In the genomic region with DNA sequence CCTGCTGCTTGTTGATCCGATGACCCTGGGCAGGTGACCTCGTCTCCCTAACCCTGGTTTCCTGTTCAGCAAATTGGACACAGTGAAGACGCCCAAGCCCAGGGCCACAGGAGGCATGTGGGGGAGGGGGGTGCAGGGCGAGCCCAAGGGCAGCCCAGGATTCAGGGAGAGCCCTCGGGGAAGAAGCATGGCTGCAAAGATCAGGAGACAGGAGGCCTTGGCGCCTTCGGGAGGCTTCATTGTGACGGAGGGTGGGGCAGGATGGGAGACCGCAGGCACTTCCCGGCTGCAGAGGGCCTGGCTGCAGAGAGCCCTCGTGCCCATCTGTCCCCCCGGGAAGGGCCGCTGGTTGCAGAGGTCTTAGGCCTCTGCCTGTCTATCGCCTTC, we compare ENCODE assay signal across 15 cellular contexts. TPM values are rescaled to one million over a fixed set of nuclear protein-coding genes. Genes with fewer than 3 reads are reported as not detected.
A peak's percentile ranks its signal among the peaks of the same experiment; 100 is the strongest.
DNase-seq lines count a peak whose midpoint lies in the region; ATAC-seq and TF ChIP-seq lines count a peak whose summit lies in the region.
"Had no signal": no experiment of that assay in that cellular context is flagged by ENCODE, and none has a peak within 500 bp of the region (broad histone marks: within the 10 kb centered on the region; RNA-seq: fewer than 3 reads in every experiment).

No MANE protein-coding gene starts in this region.

- DNase-seq in colonic mucosa: peak; percentile 49
- DNase-seq in MG63: no peak
- no peak for DNase-seq in stimulated activated CD4-positive, alpha-beta T cell treated with anti-CD3 and anti-CD28 coated beads, Interleukin-15, amount 100 ng/mL, for 24 hours
- DNase-seq in naive thymus-derived CD4-positive, alpha-beta T cell: no peak
- DNase-seq: activated CD4-positive, alpha-beta T cell treated with anti-CD3 and anti-CD28 coated beads for 4 hours; T-helper 9 cell had no signal

- CTCF ChIA-PET in HEK293 (lab: Yijun Ruan, JAX): interaction anchor here (0.7 to 4.6 kb wide), 2 partner anchors 10 to 312 kb away, joined by 4 to 21 read pairs; no protein-coding TSS in a partner anchor
- CTCF ChIA-PET in naive thymus-derived CD4-positive, alpha-beta T cell (lab: Charles Lee): no interaction called here

- TF ChIP-seq CTCF in HEK293 (tag by site-specific recombination; IDR thresholded peaks at IDR 0.05) (no peak), colonic mucosa (IDR thresholded peaks at IDR 0.05) (no peak)

- peaks cover 2 to 36% (median 13%) of the 10 kb centered on the region in 5 donors for H3K27me3 Mint-ChIP-seq in naive thymus-derived CD4-positive, alpha-beta T cell

- no peaks in the 10 kb centered on the region for H3K36me3 Mint-ChIP-seq in naive thymus-derived CD4-positive, alpha-beta T cell
- H3K36me3 Mint-ChIP-seq: activated naive CD8-positive, alpha-beta T cell; stimulated activated effector memory CD8-positive, alpha-beta T cell treated with anti-CD3 and anti-CD28 coated beads, Interleukin-12 subunit alpha, Interleukin-12 subunit beta, amount 100 ng/mL, for 72 hours had no signal

- peaks cover 0 to 19% (median 1%) of the 10 kb centered on the region in 7 donors for H3K4me1 Mint-ChIP-seq in naive thymus-derived CD4-positive, alpha-beta T cell
- H3K4me1 Mint-ChIP-seq: B cell had no signal

- H3K4me3 ChIP-seq in HEK293 (ENCODE audit: low read depth, low read length) (no peak overlapping the region), colonic mucosa (no peak overlapping the region), mucosa of stomach (ENCODE audit: low read length) (no peak overlapping the region), MG63 (no peak overlapping the region)
- no peak overlapping the region for H3K4me3 ChIP-seq in naive thymus-derived CD4-positive, alpha-beta T cell (ENCODE audit: low read length)
- H3K4me3 ChIP-seq: cardiac muscle cell had no signal

- no peak overlapping the region for H3K4me3 Mint-ChIP-seq in naive thymus-derived CD4-positive, alpha-beta T cell
- H3K4me3 Mint-ChIP-seq: activated naive CD8-positive, alpha-beta T cell; B cell; nephron progenitor cell; stimulated activated effector memory CD8-positive, alpha-beta T cell treated with anti-CD3 and anti-CD28 coated beads, Interleukin-12 subunit alpha, Interleukin-12 subunit beta, amount 100 ng/mL, for 72 hours had no signal

- H3K27ac Mint-ChIP-seq in naive thymus-derived CD4-positive, alpha-beta T cell: no peak overlapping the region
- H3K27ac Mint-ChIP-seq: activated naive CD8-positive, alpha-beta T cell; B cell; nephron progenitor cell; stimulated activated effector memory CD8-positive, alpha-beta T cell treated with anti-CD3 and anti-CD28 coated beads, Interleukin-12 subunit alpha, Interleukin-12 subunit beta, amount 100 ng/mL, for 72 hours had no signal

- intact Hi-C loops in colonic mucosa (cut with DNase I): no loop called here
- intact Hi-C loops in naive thymus-derived CD4-positive, alpha-beta T cell (cut with micrococcal nuclease): no loop called here

- no peaks in the 10 kb centered on the region for H3K9me3 Mint-ChIP-seq in naive thymus-derived CD4-positive, alpha-beta T cell
- H3K9me3 Mint-ChIP-seq: nephron progenitor cell; stimulated activated effector memory CD8-positive, alpha-beta T cell treated with anti-CD3 and anti-CD28 coated beads, Interleukin-12 subunit alpha, Interleukin-12 subunit beta, amount 100 ng/mL, for 72 hours had no signal

- H3K9me3 ChIP-seq in HEK293 (ENCODE audit: control insufficient read depth, insufficient read depth, low read depth, low read length) (no peaks in the 10 kb centered on the region), colonic mucosa (no peaks in the 10 kb centered on the region), mucosa of stomach (ENCODE audit: control insufficient read depth, low read length) (no peaks in the 10 kb centered on the region), MG63 (no peaks in the 10 kb centered on the region)
- no peaks in the 10 kb centered on the region for H3K9me3 ChIP-seq in naive thymus-derived CD4-positive, alpha-beta T cell (ENCODE audit: control insufficient read depth in 2 of 3, low read length in 3 of 3)

- POLR2A ChIA-PET in HEK293 (lab: Yijun Ruan, JAX): no interaction called here
- POLR2A ChIA-PET in naive thymus-derived CD4-positive, alpha-beta T cell (lab: Charles Lee): no interaction called here

- ATAC-seq in activated CD4-positive, CD25-positive, alpha-beta regulatory T cell treated with anti-CD3 and anti-CD28 coated beads, Interleukin-2, amount 50 U/mL, for 24 hours: no peak
- ATAC-seq in naive thymus-derived CD4-positive, alpha-beta T cell: no peak

- H3K4me1 ChIP-seq in HEK293 (ENCODE audit: control insufficient read depth, insufficient read depth, low read length) (peaks cover 7% of the 10 kb centered on the region), colonic mucosa (peaks cover 28% of the 10 kb centered on the region), mucosa of stomach (ENCODE audit: control insufficient read depth, insufficient read depth, low read length) (peaks cover 49% of the 10 kb centered on the region)
- no peaks in the 10 kb centered on the region for H3K4me1 ChIP-seq in naive thymus-derived CD4-positive, alpha-beta T cell (ENCODE audit: control insufficient read depth in 2 of 2, insufficient read depth in 2 of 2, low read length in 2 of 2)

- H3K36me3 ChIP-seq in HEK293 (ENCODE audit: control insufficient read depth in 2 of 2, insufficient read depth in 1 of 2, low read length in 2 of 2) (peaks cover 0 to 5% of the 10 kb centered on the region in 2 experiments; a peak in 1 of 3 replicates), colonic mucosa (no peaks in the 10 kb centered on the region), mucosa of stomach (ENCODE audit: control insufficient read depth, insufficient read depth, low read length) (no peaks in the 10 kb centered on the region), MG63 (peaks cover 85% of the 10 kb centered on the region)
- H3K36me3 ChIP-seq in naive thymus-derived CD4-positive, alpha-beta T cell (ENCODE audit: control insufficient read depth in 2 of 3, insufficient read depth in 3 of 3, low read length in 3 of 3): no peaks in the 10 kb centered on the region
- H3K36me3 ChIP-seq: cardiac muscle cell had no signal

- H3K9ac ChIP-seq in colonic mucosa (ENCODE audit: low read depth in 2 of 2, low read length in 2 of 2): peak overlapping the region; percentile 15 to 22
- H3K9ac ChIP-seq in mucosa of stomach (ENCODE audit: low read length): peak overlapping the region; percentile 9

- no peak overlapping the region for H3K27ac ChIP-seq in HEK293 (ENCODE audit: extremely low read depth, low read depth, low read length)
- peak overlapping the region; percentile 43 for H3K27ac ChIP-seq in colonic mucosa
- H3K27ac ChIP-seq in temporal lobe (ENCODE audit: low read depth, low read length): peak overlapping the region; percentile 27
- no peak overlapping the region for H3K27ac ChIP-seq in naive thymus-derived CD4-positive, alpha-beta T cell (ENCODE audit: low read depth, low read length)

- no peaks in the 10 kb centered on the region for H3K27me3 ChIP-seq in colonic mucosa
- H3K27me3 ChIP-seq in mucosa of stomach (ENCODE audit: control insufficient read depth, insufficient read depth, low read length): no peaks in the 10 kb centered on the region
- no peaks in the 10 kb centered on the region for H3K27me3 ChIP-seq in MG63
- H3K27me3 ChIP-seq in naive thymus-derived CD4-positive, alpha-beta T cell (ENCODE audit: control insufficient read depth in 2 of 2, insufficient read depth in 2 of 2, low read length in 2 of 2): no peaks in the 10 kb centered on the region
- H3K27me3 ChIP-seq: cardiac muscle cell had no signal

TF ChIP-seq in HEK293, 187 proteins besides CTCF, POLR2A, EP300 and RAD21:
- TF ChIP-seq BCL11B (tag by site-specific recombination; IDR thresholded peaks at IDR 0.05; ENCODE audit: low read depth) (no peak), ZNF426 (tag by site-specific recombination; IDR thresholded peaks at IDR 0.05) (no peak)
- TF ChIP-seq, protein P1, sequence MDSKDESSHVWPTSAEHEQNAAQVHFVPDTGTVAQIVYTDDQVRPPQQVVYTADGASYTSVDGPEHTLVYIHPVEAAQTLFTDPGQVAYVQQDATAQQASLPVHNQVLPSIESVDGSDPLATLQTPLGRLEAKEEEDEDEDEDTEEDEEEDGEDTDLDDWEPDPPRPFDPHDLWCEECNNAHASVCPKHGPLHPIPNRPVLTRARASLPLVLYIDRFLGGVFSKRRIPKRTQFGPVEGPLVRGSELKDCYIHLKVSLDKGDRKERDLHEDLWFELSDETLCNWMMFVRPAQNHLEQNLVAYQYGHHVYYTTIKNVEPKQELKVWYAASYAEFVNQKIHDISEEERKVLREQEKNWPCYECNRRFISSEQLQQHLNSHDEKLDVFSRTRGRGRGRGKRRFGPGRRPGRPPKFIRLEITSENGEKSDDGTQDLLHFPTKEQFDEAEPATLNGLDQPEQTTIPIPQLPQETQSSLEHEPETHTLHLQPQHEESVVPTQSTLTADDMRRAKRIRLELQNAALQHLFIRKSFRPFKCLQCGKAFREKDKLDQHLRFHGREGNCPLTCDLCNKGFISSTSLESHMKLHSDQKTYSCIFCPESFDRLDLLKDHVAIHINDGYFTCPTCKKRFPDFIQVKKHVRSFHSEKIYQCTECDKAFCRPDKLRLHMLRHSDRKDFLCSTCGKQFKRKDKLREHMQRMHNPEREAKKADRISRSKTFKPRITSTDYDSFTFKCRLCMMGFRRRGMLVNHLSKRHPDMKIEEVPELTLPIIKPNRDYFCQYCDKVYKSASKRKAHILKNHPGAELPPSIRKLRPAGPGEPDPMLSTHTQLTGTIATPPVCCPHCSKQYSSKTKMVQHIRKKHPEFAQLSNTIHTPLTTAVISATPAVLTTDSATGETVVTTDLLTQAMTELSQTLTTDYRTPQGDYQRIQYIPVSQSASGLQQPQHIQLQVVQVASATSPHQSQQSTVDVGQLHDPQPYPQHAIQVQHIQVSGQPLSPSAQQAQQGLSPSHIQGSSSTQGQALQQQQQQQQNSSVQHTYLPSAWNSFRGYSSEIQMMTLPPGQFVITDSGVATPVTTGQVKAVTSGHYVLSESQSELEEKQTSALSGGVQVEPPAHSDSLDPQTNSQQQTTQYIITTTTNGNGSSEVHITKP (tag by site-specific recombination; IDR thresholded peaks at IDR 0.05): peak; percentile 94

RNA-seq across cellular contexts. Expression of a gene that starts 6.2 kb away (rescaled TPM):
- total RNA-seq in colonic mucosa: 100 to 1,000 TPM; 380 to 511 TPM
- total RNA-seq in temporal lobe: 16.2 TPM
- total RNA-seq in MG63 (2014; rRNA removed; shearing (Covaris generic); ENCODE audit: low replicate concordance): 536 and 752 TPM in 2 replicates
- total RNA-seq in naive thymus-derived CD4-positive, alpha-beta T cell: 1 to 10 TPM in 1 of 5 experiments, under 1 TPM in 1, not detected in 3; 0.50 to 5.8 TPM
- polyA plus RNA-seq in naive thymus-derived CD4-positive, alpha-beta T cell: not detected

Comparison
In these comparisons a context has a peak if more than half of its experiments do, and no peak if none do; other contexts are left out.
1. H3K27ac ChIP-seq: peak in colonic mucosa (single experiment) and temporal lobe (single experiment); none in HEK293 (single experiment) and naive thymus-derived CD4-positive, alpha-beta T cell (single experiment).
2. RNA of a gene that starts 6.2 kb away (total RNA-seq): 536 to 752 TPM in MG63 and 380 to 511 TPM in colonic mucosa; 16.2 TPM in temporal lobe (single experiment) and 0.50 to 5.8 TPM in naive thymus-derived CD4-positive, alpha-beta T cell; every median in the first group is over 10 times any median in the second.